Comparison of ENCODE assay signal across 12 cellular contexts in genomic region chr3:153158961-153159735, GRCh38. TPM values are rescaled to one million over a fixed set of nuclear protein-coding genes. Genes with fewer than 3 reads are reported as not detected.
DNase-seq lines count a peak whose midpoint lies in the region; ATAC-seq and TF ChIP-seq lines count a peak whose summit lies in the region.
"Had no signal": no experiment of that assay in that cellular context is flagged by ENCODE, and none has a peak within 500 bp of the region (broad histone marks: within the 10 kb centered on the region; RNA-seq: fewer than 3 reads in every experiment).

No MANE protein-coding gene starts in this region.

- peak overlapping the region; percentile 10 for H3K4me3 Mint-ChIP-seq in T-helper 1 cell treated with Interleukin-12 subunit alpha and Interleukin-12 subunit beta and Interleukin-4 antibody, amounts not matched to agents 30 μg/mL and 1 μg/mL, for 36 hours
- peak overlapping the region; percentile 56 for H3K4me3 Mint-ChIP-seq in endothelial cell (ENCODE audit: unreplicated experiment)
- peak overlapping the region; percentile 95 for H3K4me3 Mint-ChIP-seq in progenitor cell of endocrine pancreas (ENCODE audit: low read depth)

- peaks cover 7% of the 10 kb centered on the region for H3K36me3 Mint-ChIP-seq in T-helper 1 cell treated with Interleukin-12 subunit alpha and Interleukin-12 subunit beta and Interleukin-4 antibody, amounts not matched to agents 30 μg/mL and 1 μg/mL, for 36 hours (ENCODE audit: low read depth)
- H3K36me3 Mint-ChIP-seq in endothelial cell (ENCODE audit: low read depth, unreplicated experiment) (peaks cover 3% of the 10 kb centered on the region), progenitor cell of endocrine pancreas (ENCODE audit: insufficient read depth) (no peaks in the 10 kb centered on the region)

- no peak for ATAC-seq in GM18502 (IDR thresholded peaks at IDR 0.05; ENCODE audit: poor library complexity, unreplicated experiment)
- ATAC-seq: activated CD4-positive, CD25-positive, alpha-beta regulatory T cell treated with anti-CD3 and anti-CD28 coated beads, Interleukin-2, amount 50 U/mL, for 24 hours had no signal

- TF ChIP-seq CTCF in RWPE1 (conservative IDR thresholded peaks at IDR 0.05; ENCODE audit: low read depth) (no peak), endothelial cell (IDR thresholded peaks at IDR 0.05; ENCODE audit: unreplicated experiment) (no peak), progenitor cell of endocrine pancreas (IDR thresholded peaks at IDR 0.05; ENCODE audit: unreplicated experiment) (no peak), GM10248 (IDR thresholded peaks at IDR 0.05; ENCODE audit: control extremely low read depth, extremely low read depth, low read depth, missing control alignments) (no peak)

- H3K27ac Mint-ChIP-seq in T-helper 1 cell treated with Interleukin-12 subunit alpha and Interleukin-12 subunit beta and Interleukin-4 antibody, amounts not matched to agents 30 μg/mL and 1 μg/mL, for 36 hours: peak overlapping the region; percentile 5
- H3K27ac Mint-ChIP-seq in endothelial cell (ENCODE audit: unreplicated experiment): peak overlapping the region; percentile 24
- peak overlapping the region; percentile 54 for H3K27ac Mint-ChIP-seq in progenitor cell of endocrine pancreas

- H3K27me3 Mint-ChIP-seq in T-helper 1 cell treated with Interleukin-12 subunit alpha and Interleukin-12 subunit beta and Interleukin-4 antibody, amounts not matched to agents 30 μg/mL and 1 μg/mL, for 36 hours (ENCODE audit: low read depth): no peaks in the 10 kb centered on the region
- peaks cover 20% of the 10 kb centered on the region for H3K27me3 Mint-ChIP-seq in endothelial cell (ENCODE audit: unreplicated experiment)
- no peaks in the 10 kb centered on the region for H3K27me3 Mint-ChIP-seq in progenitor cell of endocrine pancreas

- CTCF ChIA-PET in RWPE1 (lab: Yijun Ruan, JAX): interaction anchor here (0.6 to 3.2 kb wide), 2 partner anchors 116 to 264 kb away, joined by 3 to 15 read pairs; no protein-coding TSS in a partner anchor
- CTCF ChIA-PET in GM10248 (lab: Yijun Ruan, JAX): interaction anchor here (1.3 to 1.4 kb wide), 2 partner anchors 49 to 132 kb away, joined by 3 read pairs; no protein-coding TSS in a partner anchor

- POLR2A ChIA-PET in RWPE1 (lab: Yijun Ruan, JAX; ENCODE audit: low non-redundant PET) (no interaction called here), GM10248 (lab: Yijun Ruan, JAX) (no interaction called here)

- H3K9me3 Mint-ChIP-seq in T-helper 1 cell treated with Interleukin-12 subunit alpha and Interleukin-12 subunit beta and Interleukin-4 antibody, amounts not matched to agents 30 μg/mL and 1 μg/mL, for 36 hours: no peaks in the 10 kb centered on the region
- no peaks in the 10 kb centered on the region for H3K9me3 Mint-ChIP-seq in endothelial cell (ENCODE audit: unreplicated experiment)
- H3K9me3 Mint-ChIP-seq in progenitor cell of endocrine pancreas (ENCODE audit: low read depth): peaks cover 5% of the 10 kb centered on the region

- H3K27ac ChIP-seq in RWPE1: peak overlapping the region; percentile 100

- peaks cover 11% of the 10 kb centered on the region for H3K4me1 Mint-ChIP-seq in T-helper 1 cell treated with Interleukin-12 subunit alpha and Interleukin-12 subunit beta and Interleukin-4 antibody, amounts not matched to agents 30 μg/mL and 1 μg/mL, for 36 hours (ENCODE audit: low read depth)
- H3K4me1 Mint-ChIP-seq in endothelial cell (ENCODE audit: unreplicated experiment) (peaks cover 7% of the 10 kb centered on the region), progenitor cell of endocrine pancreas (ENCODE audit: low read depth) (peaks cover 12% of the 10 kb centered on the region)

- DNase-seq in T-helper 1 cell: no peak
- DNase-seq in RWPE1 (ENCODE audit: low spot score): peak; percentile 13
- DNase-seq in endothelial cell (ENCODE audit: low spot score): no peak
- no peak for DNase-seq in progenitor cell of endocrine pancreas (ENCODE audit: low spot score, unreplicated experiment)
- no peak for DNase-seq in dedifferentiated amniotic fluid mesenchymal stem cell (ENCODE audit: extremely low spot score)
- DNase-seq in GM10248 (ENCODE audit: extremely low spot score): no peak
- DNase-seq: NCI-H187; RPMI8226; stimulated activated CD4-positive, alpha-beta T cell treated with anti-CD3 and anti-CD28 coated beads, Interleukin-12 subunit alpha, Interleukin-12 subunit beta, amount 100 ng/mL, for 4 hours had no signal

RNA-seq across cellular contexts. Expression of gene RAP2B, which starts 2.9 kb away (rescaled TPM):
- total RNA-seq in endothelial cell (ENCODE audit: unreplicated experiment) (33.7 TPM), progenitor cell of endocrine pancreas (11.3 and 12.6 TPM in 2 replicates)

Comparison
In these comparisons a context has a peak if more than half of its experiments do, and no peak if none do; other contexts are left out.
1. H3K4me3 Mint-ChIP-seq: peak in every context shown above with its lines; median percentile 95 in progenitor cell of endocrine pancreas; 56 in endothelial cell; 10 in T-helper 1 cell treated with Interleukin-12 subunit alpha and Interleukin-12 subunit beta and Interleukin-4 antibody, amounts not matched to agents 30 μg/mL and 1 μg/mL, for 36 hours.